In genomic region chr12:124162151-124163110, GRCh38 we compare ENCODE assay signal across 16 cellular contexts.
DNase-seq lines count a peak whose midpoint lies in the region; ATAC-seq, FAIRE-seq and TF ChIP-seq lines count a peak whose summit lies in the region.
"Had no signal": no experiment of that assay in that cellular context is flagged by ENCODE, and none has a peak within 500 bp of the region (broad histone marks: within the 10 kb centered on the region; RNA-seq: fewer than 3 reads in every experiment).

No MANE protein-coding gene starts in this region.

- H3K27me3 ChIP-seq in DND-41 (ENCODE audit: insufficient read depth, low read length, poor library complexity) (no peaks in the 10 kb centered on the region), RWPE2 (ENCODE audit: insufficient read depth, poor library complexity, severe bottlenecking) (no peaks in the 10 kb centered on the region), keratinocyte (ENCODE audit: control insufficient read depth, extremely low read depth, insufficient read depth, low read length) (peaks cover under 1% of the 10 kb centered on the region), smooth muscle cell (ENCODE audit: low read depth) (no peaks in the 10 kb centered on the region)
- H3K27me3 ChIP-seq: heart left ventricle, neural progenitor cell, SJSA1 had no signal

- H3F3A ChIP-seq in smooth muscle cell (ENCODE audit: low read depth): no peaks in the 10 kb centered on the region

- 90% methylated on average over 6 of the region's 6 CpGs for WGBS in smooth muscle cell (ENCODE audit: low lambda C conversion rate)

- H2AFZ ChIP-seq in DND-41 (ENCODE audit: low read depth, low read length) (no peak overlapping the region), keratinocyte (ENCODE audit: control insufficient read depth, low read length) (no peak overlapping the region), smooth muscle cell (ENCODE audit: low read depth) (no peak overlapping the region)
- H2AFZ ChIP-seq: neural progenitor cell had no signal

- no peak overlapping the region for H3K27ac Mint-ChIP-seq in HFFc6
- H3K27ac Mint-ChIP-seq: activated T-cell treated with anti-CD3 and anti-CD28 coated beads, Interleukin-2, amount 50 U/mL, for 24 hours; CD4-positive, CD25-positive, alpha-beta regulatory T cell; neural progenitor cell had no signal

- DNase-seq in DND-41 (no peak), HFFc6 (no peak), RWPE2 (ENCODE audit: low spot score) (no peak), keratinocyte (ENCODE audit: low read depth, low spot score) (no peak), smooth muscle cell (lab: John Stamatoyannopoulos, UW; ENCODE audit: unreplicated experiment) (no peak), sciatic nerve (ENCODE audit: low spot score) (no peak), activated gamma-delta T cell treated with Interleukin-2 at 50 U/mL for 16 hours (no peak)
- DNase-seq: activated T-cell treated with anti-CD3 and anti-CD28 coated beads, Interleukin-2, amount 50 U/mL, for 24 hours; aorta; effector CD8-positive, alpha-beta T cell; heart left ventricle; left ventricle myocardium superior; NCI-H510A treated with DMSO at 0.1 percent for 48 hours had no signal

- H3K36me3 ChIP-seq in DND-41 (ENCODE audit: insufficient read depth, low read length) (no peaks in the 10 kb centered on the region), RWPE2 (ENCODE audit: low read depth) (no peaks in the 10 kb centered on the region), keratinocyte (ENCODE audit: control insufficient read depth in 2 of 2, extremely low read depth in 1 of 2, insufficient read depth in 2 of 2, low read length in 2 of 2) (no peaks in the 10 kb centered on the region), smooth muscle cell (ENCODE audit: low read depth) (no peaks in the 10 kb centered on the region)
- H3K36me3 ChIP-seq: heart left ventricle, neural progenitor cell, SJSA1 had no signal

- intact Hi-C loops in sciatic nerve (cut with DNase I): loop anchor here (10.0 kb wide), 1 partner anchor 98 kb away; no protein-coding TSS in a partner anchor

- no peak overlapping the region for H3K4me2 ChIP-seq in DND-41 (ENCODE audit: insufficient read depth, low read length)
- H3K4me2 ChIP-seq in keratinocyte (ENCODE audit: control insufficient read depth, extremely low read depth, insufficient read depth, low read depth, low read length): no peak overlapping the region
- H3K4me2 ChIP-seq in smooth muscle cell: no peak overlapping the region
- H3K4me2 ChIP-seq: neural progenitor cell had no signal

- H3K4me1 ChIP-seq in DND-41 (ENCODE audit: insufficient read depth, low read length): no peaks in the 10 kb centered on the region
- no peaks in the 10 kb centered on the region for H3K4me1 ChIP-seq in RWPE2 (ENCODE audit: insufficient read depth, poor library complexity, severe bottlenecking)
- no peaks in the 10 kb centered on the region for H3K4me1 ChIP-seq in keratinocyte (ENCODE audit: control insufficient read depth, extremely low read depth, insufficient read depth, low read length)
- H3K4me1 ChIP-seq in smooth muscle cell (ENCODE audit: low read depth): peaks cover 11% of the 10 kb centered on the region
- H3K4me1 ChIP-seq: heart left ventricle, SJSA1 had no signal

- peak; percentile 77 for FAIRE-seq in keratinocyte (lab: Jason Lieb, UNC)

- no peaks in the 10 kb centered on the region for H3K9me3 Mint-ChIP-seq in HFFc6
- H3K9me3 Mint-ChIP-seq: activated T-cell treated with anti-CD3 and anti-CD28 coated beads, Interleukin-2, amount 50 U/mL, for 24 hours; CD4-positive, CD25-positive, alpha-beta regulatory T cell had no signal

- H3K9me3 ChIP-seq in DND-41 (ENCODE audit: insufficient read depth, low read length, severe bottlenecking) (peaks cover 7% of the 10 kb centered on the region), RWPE2 (ENCODE audit: severe bottlenecking) (no peaks in the 10 kb centered on the region), keratinocyte (ENCODE audit: control insufficient read depth, low read depth, low read length) (no peaks in the 10 kb centered on the region), smooth muscle cell (replicated peaks; ENCODE audit: low read depth) (no peaks in the 10 kb centered on the region)
- H3K9me3 ChIP-seq: heart left ventricle had no signal

- H3K4me3 ChIP-seq in DND-41 (ENCODE audit: low read depth in 1 of 2, low read length in 2 of 2) (no peak overlapping the region), RWPE2 (ENCODE audit: severe bottlenecking) (no peak overlapping the region), keratinocyte (ENCODE audit: control insufficient read depth in 2 of 3, extremely low read depth in 1 of 3, insufficient read depth in 2 of 3, low read depth in 1 of 3, low read length in 3 of 3) (no peak overlapping the region), smooth muscle cell (no peak overlapping the region)
- H3K4me3 ChIP-seq: heart left ventricle, neural progenitor cell, SJSA1 had no signal

- H3K79me2 ChIP-seq in DND-41 (ENCODE audit: insufficient read depth, low read length) (no peaks in the 10 kb centered on the region), keratinocyte (ENCODE audit: control insufficient read depth, insufficient read depth, low read length) (no peaks in the 10 kb centered on the region), smooth muscle cell (ENCODE audit: low read depth) (no peaks in the 10 kb centered on the region)

- dilution Hi-C loops in keratinocyte (cut with MboI; ENCODE audit: extremely low pct_ligation_motif_present, low sequenced_read_pairs): no loop called here

- H3K4me1 Mint-ChIP-seq in HFFc6 (ENCODE audit: low read depth): no peaks in the 10 kb centered on the region; the same call in 1 of the 2 replicates
- H3K4me1 Mint-ChIP-seq: CD4-positive, CD25-positive, alpha-beta regulatory T cell had no signal

- no peaks in the 10 kb centered on the region for H3K9me1 ChIP-seq in keratinocyte (ENCODE audit: control insufficient read depth, extremely low read depth, insufficient read depth, low read length)

- H3K27ac ChIP-seq in DND-41 (ENCODE audit: low read length) (no peak overlapping the region), RWPE2 (ENCODE audit: poor library complexity, severe bottlenecking) (no peak overlapping the region), keratinocyte (ENCODE audit: control insufficient read depth, insufficient read depth, low read length) (no peak overlapping the region), smooth muscle cell (ENCODE audit: low read depth) (no peak overlapping the region)
- H3K27ac ChIP-seq: heart left ventricle, neural progenitor cell, SJSA1 had no signal

- H3K36me3 Mint-ChIP-seq in HFFc6 (ENCODE audit: low read depth): no peaks in the 10 kb centered on the region
- H3K36me3 Mint-ChIP-seq: CD4-positive, CD25-positive, alpha-beta regulatory T cell; neural progenitor cell had no signal

- H3K27me3 Mint-ChIP-seq in HFFc6 (ENCODE audit: insufficient read depth): peaks cover 40% of the 10 kb centered on the region
- H3K27me3 Mint-ChIP-seq: activated T-cell treated with anti-CD3 and anti-CD28 coated beads, Interleukin-2, amount 50 U/mL, for 24 hours had no signal

- TF ChIP-seq CTCF in DND-41 (IDR thresholded peaks at IDR 0.05; ENCODE audit: borderline replicate concordance, extremely low read depth, low read length, poor library complexity, severe bottlenecking) (peak; percentile 28), HFFc6 (IDR thresholded peaks at IDR 0.05) (0 out of 2 replicates have a peak, but pooled peaks have one; percentile 15), RWPE2 (IDR thresholded peaks at IDR 0.05; ENCODE audit: poor library complexity, severe bottlenecking) (peak; percentile 13), keratinocyte (optimal IDR thresholded peaks at IDR 0.05 in 1 of 3, IDR thresholded peaks at IDR 0.05 in 1 of 3, conservative IDR thresholded peaks at IDR 0.05 in 1 of 3; ENCODE audit: extremely low read depth in 1 of 3, insufficient read depth in 2 of 3, low read length in 3 of 3) (peak; percentile 25 to 64 (median 26)), smooth muscle cell (IDR thresholded peaks at IDR 0.05; ENCODE audit: borderline replicate concordance, insufficient read depth, poor library complexity, severe bottlenecking) (no peak)

- H3K9ac ChIP-seq in DND-41 (ENCODE audit: low read depth, low read length) (no peak overlapping the region), keratinocyte (ENCODE audit: control insufficient read depth, extremely low read depth, insufficient read depth, low read length) (no peak overlapping the region), smooth muscle cell (ENCODE audit: low read depth) (no peak overlapping the region)
- H3K9ac ChIP-seq: neural progenitor cell had no signal

- no peak for ATAC-seq in DND-41 (ENCODE audit: insufficient read depth, low read depth)
- no peak for ATAC-seq in RWPE2 (ENCODE audit: low read depth)
- no peak for ATAC-seq in sciatic nerve
- ATAC-seq: heart left ventricle, left ventricle myocardium superior had no signal

- H3K4me3 Mint-ChIP-seq in HFFc6: no peak overlapping the region
- H3K4me3 Mint-ChIP-seq: activated T-cell treated with anti-CD3 and anti-CD28 coated beads, Interleukin-2, amount 50 U/mL, for 24 hours; CD4-positive, CD25-positive, alpha-beta regulatory T cell; neural progenitor cell had no signal

- no peaks in the 10 kb centered on the region for H4K20me1 ChIP-seq in DND-41 (ENCODE audit: insufficient read depth, low read length)
- no peaks in the 10 kb centered on the region for H4K20me1 ChIP-seq in keratinocyte (ENCODE audit: control insufficient read depth, extremely low read depth, insufficient read depth, low read length)
- H4K20me1 ChIP-seq in smooth muscle cell (ENCODE audit: low read depth): no peaks in the 10 kb centered on the region
